Comparison of ENCODE assay signal across 33 cellular contexts in genomic region chr2:47562548-47562947, GRCh38. TPM values are rescaled to one million over a fixed set of nuclear protein-coding genes. Genes with fewer than 3 reads are reported as not detected.
"Had no signal": no experiment of that assay in that cellular context is flagged by ENCODE, and none has a peak within 500 bp of the region (broad histone marks: within the 10 kb centered on the region; RNA-seq: fewer than 3 reads in every experiment).

No MANE protein-coding gene starts in this region.

- H3K9me3 ChIP-seq: ovary, psoas muscle, spleen, suprapubic skin, testis, tibial artery, transverse colon, upper lobe of left lung, vagina had no signal

- H3K27me3 ChIP-seq: ovary, testis, upper lobe of left lung, vagina had no signal

- H3K27ac Mint-ChIP-seq: naive thymus-derived CD8-positive, alpha-beta T cell; natural killer cell treated with Interleukin-12 subunit alpha and Interleukin-12 subunit beta and Interleukin-15 and Interleukin-18, amount 100 ng/mL, for 72 hours; nephron progenitor cell; neural progenitor cell; progenitor cell of endocrine pancreas; stimulated activated memory B cell treated with anti-CD40 and anti-IgM and Interleukin-4, amounts not matched to agents 10 μg/mL and 1 μg/mL and 100 μg/mL, for 72 hours; stimulated activated naive CD8-positive, alpha-beta T cell treated with anti-CD3 and anti-CD28 coated beads, Interleukin-15, amount 100 ng/mL, for 72 hours had no signal

- H3K4me2 ChIP-seq: neural progenitor cell, smooth muscle cell had no signal

- H3K4me3 Mint-ChIP-seq: naive thymus-derived CD8-positive, alpha-beta T cell; natural killer cell treated with Interleukin-12 subunit alpha and Interleukin-12 subunit beta and Interleukin-15 and Interleukin-18, amount 100 ng/mL, for 72 hours; nephron progenitor cell; neural progenitor cell; stimulated activated memory B cell treated with anti-CD40 and anti-IgM and Interleukin-4, amounts not matched to agents 10 μg/mL and 1 μg/mL and 100 μg/mL, for 72 hours; stimulated activated naive CD8-positive, alpha-beta T cell treated with anti-CD3 and anti-CD28 coated beads, Interleukin-15, amount 100 ng/mL, for 72 hours had no signal

- ATAC-seq: naive thymus-derived CD8-positive, alpha-beta T cell; natural killer cell treated with Interleukin-12 subunit alpha and Interleukin-12 subunit beta and Interleukin-15 and Interleukin-18, amount 100 ng/mL, for 72 hours; psoas muscle; right cardiac atrium; sciatic nerve; stimulated activated memory B cell treated with anti-CD40 and anti-IgM and Interleukin-4, amounts not matched to agents 10 μg/mL and 1 μg/mL and 100 μg/mL, for 72 hours; stimulated activated naive CD8-positive, alpha-beta T cell treated with anti-CD3 and anti-CD28 coated beads, Interleukin-15, amount 100 ng/mL, for 72 hours; stimulated activated naive CD8-positive, alpha-beta T cell treated with anti-CD3 and anti-CD28 coated beads, Interleukin-15, Interleukin-2, amounts not matched to agents 100 U/mL and 50 U/mL, for 24 hours had no signal

- H3K9me3 Mint-ChIP-seq: naive thymus-derived CD8-positive, alpha-beta T cell; natural killer cell treated with Interleukin-12 subunit alpha and Interleukin-12 subunit beta and Interleukin-15 and Interleukin-18, amount 100 ng/mL, for 72 hours; nephron progenitor cell; stimulated activated memory B cell treated with anti-CD40 and anti-IgM and Interleukin-4, amounts not matched to agents 10 μg/mL and 1 μg/mL and 100 μg/mL, for 72 hours; stimulated activated naive CD8-positive, alpha-beta T cell treated with anti-CD3 and anti-CD28 coated beads, Interleukin-15, amount 100 ng/mL, for 72 hours had no signal

- DNase-seq: naive thymus-derived CD8-positive, alpha-beta T cell; nephron progenitor cell; occipital lobe; ovary; posterior cingulate gyrus; psoas muscle; right cardiac atrium; spleen; stimulated activated CD4-positive, alpha-beta T cell treated with anti-CD3 and anti-CD28 coated beads, Interleukin-12 subunit alpha, Interleukin-12 subunit beta, amount 100 ng/mL, for 4 hours; stimulated activated CD4-positive, alpha-beta T cell treated with anti-CD3 and anti-CD28 coated beads, Interleukin-1b, Interleukin-23, amount 100 ng/mL, for 48 hours; stimulated activated CD4-positive, alpha-beta T cell treated with anti-CD3 and anti-CD28 coated beads, Interleukin-4, amount 100 ng/mL, for 1 hour; stimulated activated CD4-positive, alpha-beta T cell treated with anti-CD3 and anti-CD28 coated beads, Interleukin-4, amount 100 ng/mL, for 4 hours; stimulated activated CD8-positive, alpha-beta memory T cell treated with anti-CD3 and anti-CD28 coated beads, Interleukin-4, amount 100 ng/mL, for 48 hours; stimulated activated naive CD4-positive, alpha-beta T cell; stimulated activated naive CD8-positive, alpha-beta T cell treated with anti-CD3 and anti-CD28 coated beads, Interleukin-15, amount 100 ng/mL, for 72 hours; stimulated activated naive CD8-positive, alpha-beta T cell treated with anti-CD3 and anti-CD28 coated beads, Interleukin-15, Interleukin-2, amounts not matched to agents 100 U/mL and 50 U/mL, for 24 hours; substantia nigra; testis; tibial artery; transverse colon; upper lobe of left lung had no signal

- H3K79me2 ChIP-seq: parathyroid adenoma had no signal

- H3K4me1 ChIP-seq: parathyroid adenoma, psoas muscle, spleen, testis, tibial artery, transverse colon, upper lobe of left lung, vagina had no signal

- H3K27ac ChIP-seq: neural progenitor cell, ovary, parathyroid adenoma, psoas muscle, skin epidermis, spleen, suprapubic skin, testis, tibial artery, transverse colon, upper lobe of left lung, vagina had no signal

- H3K4me3 ChIP-seq: neural progenitor cell, ovary, psoas muscle, skin epidermis, smooth muscle cell, spleen, suprapubic skin, testis, tibial artery, transverse colon, upper lobe of left lung, vagina had no signal

- H2AFZ ChIP-seq: neural progenitor cell, parathyroid adenoma had no signal

- H3K36me3 ChIP-seq: neural progenitor cell, ovary, spleen, suprapubic skin, tibial artery, transverse colon, upper lobe of left lung, vagina had no signal

- H3K4me1 Mint-ChIP-seq: naive thymus-derived CD8-positive, alpha-beta T cell; neural progenitor cell; stimulated activated memory B cell treated with anti-CD40 and anti-IgM and Interleukin-4, amounts not matched to agents 10 μg/mL and 1 μg/mL and 100 μg/mL, for 72 hours; stimulated activated naive CD8-positive, alpha-beta T cell treated with anti-CD3 and anti-CD28 coated beads, Interleukin-15, amount 100 ng/mL, for 72 hours had no signal

- H3K36me3 Mint-ChIP-seq: natural killer cell treated with Interleukin-12 subunit alpha and Interleukin-12 subunit beta and Interleukin-15 and Interleukin-18, amount 100 ng/mL, for 72 hours; neural progenitor cell; stimulated activated memory B cell treated with anti-CD40 and anti-IgM and Interleukin-4, amounts not matched to agents 10 μg/mL and 1 μg/mL and 100 μg/mL, for 72 hours had no signal

- H3K9ac ChIP-seq: neural progenitor cell, parathyroid adenoma had no signal

RNA-seq across cellular contexts. Expression of gene KCNK12, which starts 8.2 kb away (rescaled TPM):
- total RNA-seq: osteoblast, progenitor cell of endocrine pancreas, psoas muscle, right cardiac atrium, ureter, vagina had no signal
